In genomic region chr17:76500745-76501017, GRCh38 we compare ENCODE assay signal across 9 cellular contexts. TPM values are rescaled to one million over a fixed set of nuclear protein-coding genes. Genes with fewer than 3 reads are reported as not detected.
DNase-seq lines count a peak whose midpoint lies in the region; ATAC-seq, FAIRE-seq and TF ChIP-seq lines count a peak whose summit lies in the region.
"Had no signal": no experiment of that assay in that cellular context is flagged by ENCODE, and none has a peak within 500 bp of the region (broad histone marks: within the 10 kb centered on the region; RNA-seq: fewer than 3 reads in every experiment).

No MANE protein-coding gene starts in this region.

- no peaks in the 10 kb centered on the region for H4K20me1 ChIP-seq in PC-9 (ENCODE audit: insufficient read depth)

- H3K27me3 ChIP-seq in PC-9 (ENCODE audit: insufficient read depth, low read depth), result no peaks in the 10 kb centered on the region
- peaks cover 0 to 3% (median 0%) of the 10 kb centered on the region in 4 donors for H3K27me3 ChIP-seq in esophagus muscularis mucosa
- no peaks in the 10 kb centered on the region for H3K27me3 ChIP-seq in psoas muscle (ENCODE audit: insufficient read depth in 3 of 3, low read length in 2 of 3)

- H3K4me1 ChIP-seq in PC-9 (replicated peaks; ENCODE audit: insufficient read depth), result peaks cover 16% of the 10 kb centered on the region; the same call in 1 of the 2 replicates
- H3K4me1 ChIP-seq in esophagus muscularis mucosa, result peaks cover 39 to 52% (median 49%) of the 10 kb centered on the region in 4 donors
- peaks cover 41% of the 10 kb centered on the region for H3K4me1 ChIP-seq in psoas muscle

- no peak for TF ChIP-seq CTCF in PC-9 (conservative IDR thresholded peaks at IDR 0.05)
- no peak for TF ChIP-seq CTCF in esophagus muscularis mucosa (IDR thresholded peaks at IDR 0.05)
- no peak for TF ChIP-seq CTCF in psoas muscle (IDR thresholded peaks at IDR 0.05)

- BruUV-seq in PC-9 (replicated peaks; lab: Mats Ljungman, UMichigan), result TSS peak; percentile 37

- TF ChIP-seq EP300 in esophagus muscularis mucosa (IDR thresholded peaks at IDR 0.05), result no peak

- peak overlapping the region; percentile 88 for H2AFZ ChIP-seq in PC-9

- H3K4me2 ChIP-seq in PC-9, result peak overlapping the region; percentile 93

- H3F3A ChIP-seq in PC-9 (ENCODE audit: insufficient read depth, low read depth), result no peaks in the 10 kb centered on the region

- no peak for DNase-seq in PC-9
- no peak for DNase-seq in esophagus muscularis mucosa (ENCODE audit: extremely low spot score)
- DNase-seq in psoas muscle, result no peak
- DNase-seq in stimulated activated CD4-positive, alpha-beta T cell treated with anti-CD3 and anti-CD28 coated beads, Interleukin-2, amount 100 ng/mL, for 48 hours, result no peak
- no peak for DNase-seq in H54 (ENCODE audit: insufficient read length, low spot score)
- no peak for DNase-seq in NCI-H345 treated with DMSO at 0.1 percent for 48 hours (lab: John Stamatoyannopoulos, UW; ENCODE audit: unreplicated experiment)
- DNase-seq in iPS-NIHi7 (ENCODE audit: extremely low spot score), result no peak

- POLR2A ChIA-PET in PC-9 (lab: Charles Lee; ENCODE audit: unreplicated experiment), result interaction anchor here (0.6 to 0.7 kb wide), 2 partner anchors 23 to 171 kb away, joined by 3 to 8 read pairs; no protein-coding TSS in a partner anchor

- no peaks in the 10 kb centered on the region for H3K79me2 ChIP-seq in PC-9 (ENCODE audit: low read depth)

- no peaks in the 10 kb centered on the region for H3K9me2 ChIP-seq in PC-9 (ENCODE audit: insufficient read depth)

- no peak for TF ChIP-seq POLR2A in esophagus muscularis mucosa (IDR thresholded peaks at IDR 0.05; ENCODE audit: low read depth)
- no peak for TF ChIP-seq POLR2A in H54 (IDR thresholded peaks at IDR 0.05; ENCODE audit: low read depth, low read length)

- CTCF ChIA-PET in PC-9 (lab: Charles Lee), result interaction anchor here (0.7 to 1.6 kb wide), 2 partner anchors 34 to 40 kb away, joined by 3 to 7 read pairs; partner anchors contain the start of gene AANAT

- peak overlapping the region; percentile 84 for H3K4me3 ChIP-seq in PC-9
- H3K4me3 ChIP-seq in esophagus muscularis mucosa, result peak overlapping the region; percentile 65 to 88 (median 68)
- H3K4me3 ChIP-seq in psoas muscle, result peak overlapping the region; percentile 85

- H3K9me3 ChIP-seq in PC-9 (ENCODE audit: insufficient read depth, low read depth) (no peaks in the 10 kb centered on the region), esophagus muscularis mucosa (no peaks in the 10 kb centered on the region), psoas muscle (no peaks in the 10 kb centered on the region)

- H3K27ac ChIP-seq in PC-9 (no peak overlapping the region), esophagus muscularis mucosa (replicated peaks in 1 of 4) (peak overlapping the region; percentile 77 to 85 (median 82)), psoas muscle (peak overlapping the region; percentile 94)

- intact Hi-C loops in PC-9 (cut with micrococcal nuclease; ENCODE audit: unreplicated experiment), result no loop called here
- intact Hi-C loops in esophagus muscularis mucosa (cut with DNase I), result loop anchor here (10.0 kb wide), 1 partner anchor 196 kb away; the partner anchor contains the start of gene QRICH2
- intact Hi-C loops in psoas muscle (cut with DNase I), result loop anchor here in 1 of 2 donors (10.0 kb wide), 1 partner anchor 196 kb away; the partner anchor contains the start of gene QRICH2

- no peaks in the 10 kb centered on the region for H3K36me3 ChIP-seq in PC-9 (ENCODE audit: low read depth)
- no peaks in the 10 kb centered on the region for H3K36me3 ChIP-seq in esophagus muscularis mucosa
- H3K36me3 ChIP-seq in psoas muscle (ENCODE audit: insufficient read depth in 1 of 2, low read depth in 1 of 2), result no peaks in the 10 kb centered on the region

- FAIRE-seq in H54 (lab: Jason Lieb, UNC), result no peak

- ATAC-seq in GM19351 (IDR thresholded peaks at IDR 0.05; ENCODE audit: unreplicated experiment), result peak; percentile 22
- ATAC-seq in psoas muscle, result peak in 3 of 4 donors; percentile 2 to 6 (median 3)

- 2% methylated on average over 6 of the region's 10 CpGs for WGBS in esophagus muscularis mucosa
- WGBS in psoas muscle, 3 donors, result 13 to 32% (median 22%) methylated on average over 10 of the region's 10 CpGs

RNA-seq across cellular contexts. Expression of gene RHBDF2, which starts 0.5 kb away (rescaled TPM):
- total RNA-seq in PC-9 (2021) (39.6 and 51.6 TPM in 2 replicates), esophagus muscularis mucosa (10 to 100 TPM; 12.9 to 22.5 (median 15.4) TPM), psoas muscle (10 to 100 TPM in 3 of 4 donors, 1 to 10 TPM in 1; 6.6 to 23.1 (median 12.4) TPM)
- polyA plus RNA-seq in psoas muscle, result 10 to 100 TPM; 11.2 to 14.7 (median 13.9) TPM

RNA-seq across cellular contexts. Expression of gene AANAT, which starts 33.3 kb away (rescaled TPM):
- total RNA-seq in PC-9 (2021), result 0.65 TPM in 1 of 2 replicates, not detected in the other
- total RNA-seq in esophagus muscularis mucosa, result not detected
- total RNA-seq in psoas muscle, result not detected
- under 1 TPM in 2 of 3 donors, not detected in 1; 0.09 to 0.13 TPM for polyA plus RNA-seq in psoas muscle
- total RNA-seq: SK-MEL-5 had no signal

RNA-seq across cellular contexts. Expression of gene CYGB, which starts 36.8 kb away (rescaled TPM):
- 0.93 and 1.1 TPM in 2 replicates for total RNA-seq in PC-9 (2021)
- 10 to 100 TPM; 10.8 to 23.5 (median 20.7) TPM for total RNA-seq in esophagus muscularis mucosa
- 10 to 100 TPM in 3 of 4 donors, 1 to 10 TPM in 1; 9.5 to 14.6 (median 11.9) TPM for total RNA-seq in psoas muscle
- 10 to 100 TPM in 1 of 3 donors, 1 to 10 TPM in 2; 6.4 to 12.6 (median 8.1) TPM for polyA plus RNA-seq in psoas muscle

RNA-seq across cellular contexts. Expression of gene PRCD, which starts 39.2 kb away (rescaled TPM):
- total RNA-seq in PC-9 (2021) (2.6 and 2.7 TPM in 2 replicates), esophagus muscularis mucosa (1 to 10 TPM; 1.2 to 5.1 (median 3.8) TPM), psoas muscle (1 to 10 TPM in 2 of 4 donors, under 1 TPM in 2; 0.18 to 1.7 (median 1.0) TPM)
- 1 to 10 TPM; 1.2 to 1.6 (median 1.3) TPM for polyA plus RNA-seq in psoas muscle

RNA-seq across cellular contexts. Expression of gene UBE2O, which starts 47.7 kb away (rescaled TPM):
- total RNA-seq in PC-9 (2021) (27.4 and 28.0 TPM in 2 replicates), esophagus muscularis mucosa (10 to 100 TPM; 14.1 to 21.7 (median 19.0) TPM), psoas muscle (10 to 100 TPM; 37.3 to 45.5 (median 39.7) TPM)
- 10 to 100 TPM; 11.6 to 23.9 (median 12.3) TPM for polyA plus RNA-seq in psoas muscle
